10 cellular contexts compared by ENCODE assay signal in the genomic region with DNA sequence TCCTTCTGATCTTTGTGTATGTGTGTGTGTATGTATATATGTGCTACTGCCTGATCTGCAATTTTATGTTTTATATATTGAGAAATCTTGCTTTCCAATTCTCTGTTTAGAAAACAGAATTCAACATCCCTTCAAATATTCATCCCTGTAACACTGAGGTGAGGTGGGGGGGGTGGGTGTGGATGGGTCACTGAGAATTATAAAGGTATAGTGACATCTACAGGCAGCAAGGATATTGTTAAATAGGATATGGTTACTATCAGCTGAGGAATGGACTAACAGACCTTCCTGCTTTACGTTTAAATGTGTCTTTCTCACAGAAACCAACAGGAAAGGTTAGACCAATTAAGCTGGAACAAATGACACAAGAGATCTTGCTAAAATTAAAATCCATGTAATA. TPM values are rescaled to one million over a fixed set of nuclear protein-coding genes. Genes with fewer than 3 reads are reported as not detected.
DNase-seq lines count a peak whose midpoint lies in the region; ATAC-seq and TF ChIP-seq lines count a peak whose summit lies in the region.
"Had no signal": no experiment of that assay in that cellular context is flagged by ENCODE, and none has a peak within 500 bp of the region (broad histone marks: within the 10 kb centered on the region; RNA-seq: fewer than 3 reads in every experiment).

No MANE protein-coding gene starts in this region.

- no peaks in the 10 kb centered on the region for H3K79me2 ChIP-seq in neural progenitor cell (ENCODE audit: low read depth)

- TF ChIP-seq RAD21 in Ishikawa (IDR thresholded peaks at IDR 0.05; ENCODE audit: low read depth) = peak; percentile 44; the same call in 1 of the 2 replicates

- no peaks in the 10 kb centered on the region for H3K27me3 Mint-ChIP-seq in neural progenitor cell (ENCODE audit: insufficient read depth, low read depth)

- H3K9ac ChIP-seq in neural progenitor cell = no peak overlapping the region

- H3K9me3 ChIP-seq in neural progenitor cell (ENCODE audit: low read depth) = no peaks in the 10 kb centered on the region
- H3K9me3 ChIP-seq: left lung, thoracic aorta had no signal

- no peak overlapping the region for H3K4me3 ChIP-seq in astrocyte of the cerebellum (ENCODE audit: low read depth, low read length)
- no peak overlapping the region for H3K4me3 ChIP-seq in neural progenitor cell
- H3K4me3 ChIP-seq: left lung, thoracic aorta had no signal

- H3K9me3 Mint-ChIP-seq in neural progenitor cell = no peaks in the 10 kb centered on the region

- H3F3A ChIP-seq in neural progenitor cell (ENCODE audit: low read depth) = no peaks in the 10 kb centered on the region

- H3K36me3 ChIP-seq in neural progenitor cell = no peaks in the 10 kb centered on the region
- H3K36me3 ChIP-seq: left lung, thoracic aorta had no signal

- no peak overlapping the region for H3K4me3 Mint-ChIP-seq in neural progenitor cell

- H4K20me1 ChIP-seq in neural progenitor cell (ENCODE audit: low read depth) = no peaks in the 10 kb centered on the region

- H3K27ac Mint-ChIP-seq in neural progenitor cell = no peak overlapping the region

- no peak for TF ChIP-seq EP300 in Ishikawa (IDR thresholded peaks at IDR 0.05; ENCODE audit: borderline replicate concordance)

- H3K27ac ChIP-seq in neural progenitor cell = no peak overlapping the region
- H3K27ac ChIP-seq: left lung, thoracic aorta had no signal

- H3K27me3 ChIP-seq in neural progenitor cell = no peaks in the 10 kb centered on the region
- H3K27me3 ChIP-seq: left lung had no signal

- TF ChIP-seq CTCF in astrocyte of the cerebellum (IDR thresholded peaks at IDR 0.05; ENCODE audit: low read depth, low read length, missing control alignments) = peak; percentile 11
- TF ChIP-seq CTCF in neural progenitor cell (IDR thresholded peaks at IDR 0.05) = peak; percentile 46

- no peak for DNase-seq in astrocyte of the cerebellum (ENCODE audit: low read depth)
- peak; percentile 13 for DNase-seq in neural progenitor cell (ENCODE audit: low spot score)
- no peak for DNase-seq in NCI-H2081 treated with DMSO at 0.1 percent for 48 hours (lab: John Stamatoyannopoulos, UW)
- no peak for DNase-seq in stimulated activated CD4-positive, alpha-beta T cell treated with anti-CD3 and anti-CD28 coated beads, Interleukin-2, amount 100 ng/mL, for 24 hours
- DNase-seq: left lung had no signal

- H2AFZ ChIP-seq in neural progenitor cell (replicated peaks) = no peak overlapping the region

- in situ Hi-C loops in astrocyte of the cerebellum (cut with HindIII; ENCODE audit: low sequenced_read_pairs) = no loop called here

- H3K36me3 Mint-ChIP-seq in neural progenitor cell = no peaks in the 10 kb centered on the region

- no peak overlapping the region for H3K4me2 ChIP-seq in neural progenitor cell

- ATAC-seq in GM18909 (IDR thresholded peaks at IDR 0.05; ENCODE audit: poor library complexity, unreplicated experiment) (peak; percentile 57), HG03139 (IDR thresholded peaks at IDR 0.05; ENCODE audit: unreplicated experiment) (no peak)
- ATAC-seq: left lung had no signal

- no peaks in the 10 kb centered on the region for H3K4me1 Mint-ChIP-seq in neural progenitor cell

- H3K4me1 ChIP-seq in neural progenitor cell = no peaks in the 10 kb centered on the region
- H3K4me1 ChIP-seq: left lung had no signal

TF ChIP-seq in Ishikawa, 13 proteins besides CTCF, POLR2A, EP300 and RAD21:
- TF ChIP-seq TEAD4 (IDR thresholded peaks at IDR 0.05) (no peak), CREB1 (IDR thresholded peaks at IDR 0.05; ENCODE audit: low read depth) (no peak), FOXM1 (IDR thresholded peaks at IDR 0.05; ENCODE audit: borderline replicate concordance, low read depth) (no peak), TCF12 (IDR thresholded peaks at IDR 0.05; ENCODE audit: low read depth) (no peak)
- TF ChIP-seq, protein P1, sequence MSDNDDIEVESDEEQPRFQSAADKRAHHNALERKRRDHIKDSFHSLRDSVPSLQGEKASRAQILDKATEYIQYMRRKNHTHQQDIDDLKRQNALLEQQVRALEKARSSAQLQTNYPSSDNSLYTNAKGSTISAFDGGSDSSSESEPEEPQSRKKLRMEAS (IDR thresholded peaks at IDR 0.05) = no peak
- TF ChIP-seq, protein P2, sequence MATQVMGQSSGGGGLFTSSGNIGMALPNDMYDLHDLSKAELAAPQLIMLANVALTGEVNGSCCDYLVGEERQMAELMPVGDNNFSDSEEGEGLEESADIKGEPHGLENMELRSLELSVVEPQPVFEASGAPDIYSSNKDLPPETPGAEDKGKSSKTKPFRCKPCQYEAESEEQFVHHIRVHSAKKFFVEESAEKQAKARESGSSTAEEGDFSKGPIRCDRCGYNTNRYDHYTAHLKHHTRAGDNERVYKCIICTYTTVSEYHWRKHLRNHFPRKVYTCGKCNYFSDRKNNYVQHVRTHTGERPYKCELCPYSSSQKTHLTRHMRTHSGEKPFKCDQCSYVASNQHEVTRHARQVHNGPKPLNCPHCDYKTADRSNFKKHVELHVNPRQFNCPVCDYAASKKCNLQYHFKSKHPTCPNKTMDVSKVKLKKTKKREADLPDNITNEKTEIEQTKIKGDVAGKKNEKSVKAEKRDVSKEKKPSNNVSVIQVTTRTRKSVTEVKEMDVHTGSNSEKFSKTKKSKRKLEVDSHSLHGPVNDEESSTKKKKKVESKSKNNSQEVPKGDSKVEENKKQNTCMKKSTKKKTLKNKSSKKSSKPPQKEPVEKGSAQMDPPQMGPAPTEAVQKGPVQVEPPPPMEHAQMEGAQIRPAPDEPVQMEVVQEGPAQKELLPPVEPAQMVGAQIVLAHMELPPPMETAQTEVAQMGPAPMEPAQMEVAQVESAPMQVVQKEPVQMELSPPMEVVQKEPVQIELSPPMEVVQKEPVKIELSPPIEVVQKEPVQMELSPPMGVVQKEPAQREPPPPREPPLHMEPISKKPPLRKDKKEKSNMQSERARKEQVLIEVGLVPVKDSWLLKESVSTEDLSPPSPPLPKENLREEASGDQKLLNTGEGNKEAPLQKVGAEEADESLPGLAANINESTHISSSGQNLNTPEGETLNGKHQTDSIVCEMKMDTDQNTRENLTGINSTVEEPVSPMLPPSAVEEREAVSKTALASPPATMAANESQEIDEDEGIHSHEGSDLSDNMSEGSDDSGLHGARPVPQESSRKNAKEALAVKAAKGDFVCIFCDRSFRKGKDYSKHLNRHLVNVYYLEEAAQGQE (IDR thresholded peaks at IDR 0.05; ENCODE audit: low read depth) = no peak
TF ChIP-seq in Ishikawa: peak in this region for 0.

RNA-seq across cellular contexts. Expression of a gene that starts 19.0 kb away (rescaled TPM):
- total RNA-seq in neural progenitor cell (ENCODE audit: low replicate concordance) = not detected in 2 replicates
- total RNA-seq: dermis microvascular lymphatic vessel endothelial cell, left lung, thoracic aorta had no signal

RNA-seq across cellular contexts. Expression of a gene that starts 34.1 kb away (rescaled TPM):
- not detected in 2 replicates for total RNA-seq in neural progenitor cell (ENCODE audit: low replicate concordance)
- total RNA-seq: dermis microvascular lymphatic vessel endothelial cell, left lung, thoracic aorta had no signal

RNA-seq across cellular contexts. Expression of a gene that starts 45.5 kb away (rescaled TPM):
- not detected in 2 replicates for total RNA-seq in neural progenitor cell (ENCODE audit: low replicate concordance)
- total RNA-seq: dermis microvascular lymphatic vessel endothelial cell, left lung, thoracic aorta had no signal

RNA-seq across cellular contexts. Expression of a gene that starts 50.6 kb away (rescaled TPM):
- not detected in 2 replicates for total RNA-seq in neural progenitor cell (ENCODE audit: low replicate concordance)
- total RNA-seq: dermis microvascular lymphatic vessel endothelial cell, left lung, thoracic aorta had no signal
